In genomic region chr1:39398278-39399010, GRCh38 we compare ENCODE assay signal across 8 cellular contexts.
DNase-seq lines count a peak whose midpoint lies in the region; ATAC-seq, FAIRE-seq and TF ChIP-seq lines count a peak whose summit lies in the region.

No MANE protein-coding gene starts in this region.

- TF ChIP-seq RAD21 in HepG2 (CRISPR knock-in tag; IDR thresholded peaks at IDR 0.05) = no peak

- POLR2A ChIA-PET in AG04449 (lab: Yijun Ruan, JAX) (interaction anchor here (0.6 to 2.3 kb wide), 4 partner anchors 11 to 20 kb away, joined by 3 to 33 read pairs (median 11); no protein-coding TSS in a partner anchor), HepG2 (lab: Yijun Ruan, JAX) (interaction anchor here (3.5 kb wide), 1 partner anchor 11 kb away, joined by 41 read pairs; no protein-coding TSS in a partner anchor)

- H3K36me3 ChIP-seq in H7 (replicated peaks; ENCODE audit: control insufficient read depth, insufficient read depth, low read length) (no peaks in the 10 kb centered on the region; the same call in 1 of the 2 replicates), HepG2 (replicated peaks in 1 of 2; ENCODE audit: control insufficient read depth in 1 of 2, insufficient read depth in 2 of 2, low read length in 2 of 2) (peaks cover 0 to 1% of the 10 kb centered on the region in 2 experiments; a peak in 1 of 5 replicates)

- H3K4me3 ChIP-seq in AG04449 (ENCODE audit: low read depth, low read length) (no peak overlapping the region), H7 (ENCODE audit: insufficient read depth, low read depth, low read length) (no peak overlapping the region), cardiac fibroblast (replicated peaks in 1 of 2; ENCODE audit: low read depth in 2 of 2, low read length in 2 of 2) (no peak overlapping the region), HepG2 (replicated peaks in 1 of 3; ENCODE audit: insufficient read depth in 1 of 3, low read depth in 2 of 3, low read length in 3 of 3) (no peak overlapping the region; a peak in 1 of 6 replicates)

- H3K4me1 ChIP-seq in HepG2 (ENCODE audit: insufficient read depth, low read length) = peaks cover 46% of the 10 kb centered on the region

- peaks cover 2% of the 10 kb centered on the region for H3K79me2 ChIP-seq in HepG2 (ENCODE audit: insufficient read depth, low read length)

- WGBS in HepG2 (ENCODE audit: low lambda C conversion rate) = 74% methylated on average over 6 of the region's 6 CpGs

- no peak for TF ChIP-seq POLR2A in HepG2 (IDR thresholded peaks at IDR 0.05; ENCODE audit: insufficient read depth in 1 of 2, low read depth in 2 of 2, low read length in 2 of 2)

- intact Hi-C loops in HepG2 (cut with micrococcal nuclease; ENCODE audit: unreplicated experiment) = no loop called here

- no TSS peak for BruUV-seq in HepG2 (replicated peaks; lab: Mats Ljungman, UMichigan)

- H3K4me2 ChIP-seq in HepG2 (ENCODE audit: low read depth, low read length) = peak overlapping the region; percentile 16

- no peak for TF ChIP-seq CTCF in AG04449 (IDR thresholded peaks at IDR 0.05; ENCODE audit: insufficient read depth, low read length, missing control alignments)
- no peak for TF ChIP-seq CTCF in cardiac fibroblast (IDR thresholded peaks at IDR 0.05; ENCODE audit: low read depth, low read length)
- no peak for TF ChIP-seq CTCF in HepG2 (CRISPR knock-in tag; IDR thresholded peaks at IDR 0.05)

- DNase-seq in AG04449 (ENCODE audit: low read depth, low spot score) (peak; percentile 91), H7 (peak; percentile 34), SKM-1 (lab: John Stamatoyannopoulos, UW; ENCODE audit: unreplicated experiment) (peak; percentile 18), cardiac fibroblast (ENCODE audit: low read depth in 2 of 2) (peak; percentile 94 to 98), HepG2 (ENCODE audit: low spot score) (peak; percentile 85), NCI-H1436 (lab: John Stamatoyannopoulos, UW) (no peak), NCI-H510A treated with DMSO at 0.1 percent for 48 hours (lab: John Stamatoyannopoulos, UW) (no peak)
- DNase-seq in stimulated activated CD4-positive, alpha-beta T cell treated with anti-CD3 and anti-CD28 coated beads, Interleukin-4, amount 100 ng/mL, for 48 hours (ENCODE audit: low read depth in 2 of 2) = peak; percentile 7 to 26

- H4K20me1 ChIP-seq in HepG2 (ENCODE audit: insufficient read depth, low read length) = no peaks in the 10 kb centered on the region

- CTCF ChIA-PET in AG04449 (lab: Yijun Ruan, JAX) = interaction anchor here (0.9 to 6.3 kb wide), 6 partner anchors 9 to 306 kb away, joined by 3 to 58 read pairs (median 4); no protein-coding TSS in a partner anchor
- CTCF ChIA-PET in HepG2 (lab: Yijun Ruan, JAX; ENCODE audit: low intra/inter-chr PET ratio, low total read pairs) = no interaction called here

- H3K9me3 ChIP-seq in HepG2 (ENCODE audit: low read length) = no peaks in the 10 kb centered on the region

- peak overlapping the region; percentile 70 for H3K27ac ChIP-seq in HepG2 (ENCODE audit: extremely low read length, insufficient read depth, low read length)

- peak; percentile 72 for FAIRE-seq in HepG2 (lab: Jason Lieb, UNC)

- in situ Hi-C loops in HepG2 (cut with HindIII; ENCODE audit: extremely low pct_ligation_motif_present, low pct_unique_long_range_greater_than_20kb) = no loop called here

- no peak overlapping the region for H3K9ac ChIP-seq in HepG2 (ENCODE audit: insufficient read depth, low read depth, low read length)

- ATAC-seq in HepG2 = peak; percentile 93

- no peak for TF ChIP-seq EP300 in HepG2 (IDR thresholded peaks at IDR 0.05; ENCODE audit: low read depth in 2 of 2, low read length in 2 of 2)
- no peak for TF ChIP-seq EP300 in HepG2 (CRISPR knock-in tag; IDR thresholded peaks at IDR 0.05; ENCODE audit: borderline replicate concordance)

- H3K27me3 ChIP-seq in H7 (ENCODE audit: control insufficient read depth, insufficient read depth, low read length) (no peaks in the 10 kb centered on the region), HepG2 (ENCODE audit: control insufficient read depth in 1 of 2, insufficient read depth in 2 of 2, low read length in 2 of 2) (no peaks in the 10 kb centered on the region)

- no peak overlapping the region for H2AFZ ChIP-seq in HepG2 (ENCODE audit: low read length)

TF ChIP-seq in HepG2, 621 proteins besides CTCF, POLR2A, EP300 and RAD21 (continues in another document):
- no peak for TF ChIP-seq SP1 (IDR thresholded peaks at IDR 0.05)
- no peak for TF ChIP-seq SP1 (CRISPR knock-in tag; IDR thresholded peaks at IDR 0.05)
- TF ChIP-seq PAXIP1 (CRISPR knock-in tag; conservative IDR thresholded peaks at IDR 0.05) = peak; percentile 9; the same call in 1 of the 2 replicates
- TF ChIP-seq KAT7 (CRISPR knock-in tag; IDR thresholded peaks at IDR 0.05; ENCODE audit: borderline replicate concordance) = no peak
- no peak for TF ChIP-seq MED8 (CRISPR knock-in tag; IDR thresholded peaks at IDR 0.05; ENCODE audit: insufficient replicate concordance)
- TF ChIP-seq, protein P1, sequence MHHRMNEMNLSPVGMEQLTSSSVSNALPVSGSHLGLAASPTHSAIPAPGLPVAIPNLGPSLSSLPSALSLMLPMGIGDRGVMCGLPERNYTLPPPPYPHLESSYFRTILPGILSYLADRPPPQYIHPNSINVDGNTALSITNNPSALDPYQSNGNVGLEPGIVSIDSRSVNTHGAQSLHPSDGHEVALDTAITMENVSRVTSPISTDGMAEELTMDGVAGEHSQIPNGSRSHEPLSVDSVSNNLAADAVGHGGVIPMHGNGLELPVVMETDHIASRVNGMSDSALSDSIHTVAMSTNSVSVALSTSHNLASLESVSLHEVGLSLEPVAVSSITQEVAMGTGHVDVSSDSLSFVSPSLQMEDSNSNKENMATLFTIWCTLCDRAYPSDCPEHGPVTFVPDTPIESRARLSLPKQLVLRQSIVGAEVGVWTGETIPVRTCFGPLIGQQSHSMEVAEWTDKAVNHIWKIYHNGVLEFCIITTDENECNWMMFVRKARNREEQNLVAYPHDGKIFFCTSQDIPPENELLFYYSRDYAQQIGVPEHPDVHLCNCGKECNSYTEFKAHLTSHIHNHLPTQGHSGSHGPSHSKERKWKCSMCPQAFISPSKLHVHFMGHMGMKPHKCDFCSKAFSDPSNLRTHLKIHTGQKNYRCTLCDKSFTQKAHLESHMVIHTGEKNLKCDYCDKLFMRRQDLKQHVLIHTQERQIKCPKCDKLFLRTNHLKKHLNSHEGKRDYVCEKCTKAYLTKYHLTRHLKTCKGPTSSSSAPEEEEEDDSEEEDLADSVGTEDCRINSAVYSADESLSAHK (CRISPR knock-in tag; IDR thresholded peaks at IDR 0.05; ENCODE audit: borderline replicate concordance) = no peak
- no peak for TF ChIP-seq ZMYM3 (CRISPR knock-in tag; IDR thresholded peaks at IDR 0.05)
- no peak for TF ChIP-seq SOX5 (CRISPR knock-in tag; IDR thresholded peaks at IDR 0.05; ENCODE audit: borderline replicate concordance)
- no peak for TF ChIP-seq ZNF580 (CRISPR knock-in tag; IDR thresholded peaks at IDR 0.05; ENCODE audit: borderline replicate concordance, low read depth)
- no peak for TF ChIP-seq ZNF432 (CRISPR knock-in tag; IDR thresholded peaks at IDR 0.05; ENCODE audit: borderline replicate concordance)

Comparison
In these comparisons a context has a peak if more than half of its experiments do, and no peak if none do; other contexts are left out.
1. DNase-seq: peak in AG04449 (single experiment), H7 (single experiment), SKM-1 (single experiment), cardiac fibroblast (2 of 2), HepG2 (single experiment) and stimulated activated CD4-positive, alpha-beta T cell treated with anti-CD3 and anti-CD28 coated beads, Interleukin-4, amount 100 ng/mL, for 48 hours (2 of 2); none in NCI-H1436 (single experiment) and NCI-H510A treated with DMSO at 0.1 percent for 48 hours (single experiment).